Comparison of ENCODE assay signal across 24 cellular contexts in the genomic region with DNA sequence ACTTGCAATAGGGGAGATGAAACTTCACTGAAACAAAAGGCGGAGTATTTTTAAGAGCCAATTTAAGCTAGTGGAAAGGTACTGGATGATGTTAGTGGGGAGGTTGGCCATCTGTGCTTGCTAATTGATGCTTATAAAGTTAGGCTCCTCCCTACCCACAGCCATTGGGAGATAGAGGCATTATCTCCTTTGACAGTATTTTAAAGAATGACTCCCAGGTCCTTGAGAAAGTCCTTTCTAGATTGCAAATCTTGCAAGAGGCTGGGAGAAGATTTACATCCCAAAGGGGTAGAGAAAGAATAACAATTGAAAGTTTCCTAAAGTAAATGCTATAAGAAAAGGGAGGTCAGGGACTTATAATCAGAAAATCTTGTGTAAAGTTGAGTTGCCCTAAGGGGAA.
"Had no signal": no experiment of that assay in that cellular context is flagged by ENCODE, and none has a peak within 500 bp of the region (broad histone marks: within the 10 kb centered on the region; RNA-seq: fewer than 3 reads in every experiment).

No MANE protein-coding gene starts in this region.

- H3K9me3 ChIP-seq: heart right ventricle, psoas muscle, right atrium auricular region, upper lobe of right lung had no signal

- H3K27me3 ChIP-seq: heart right ventricle, right atrium auricular region, spleen, upper lobe of right lung had no signal

- H3K4me3 Mint-ChIP-seq: activated B cell treated with CpG ODN at 0.5 μM for 24 hours; activated naive CD8-positive, alpha-beta T cell treated with anti-CD3 and anti-CD28 coated beads for 36 hours; activated T-cell treated with anti-CD3 and anti-CD28 coated beads, Interleukin-2, amount 50 U/mL, for 4 hours; natural killer cell had no signal

- H3K36me3 Mint-ChIP-seq: natural killer cell had no signal

- ATAC-seq: activated T-cell treated with anti-CD3 and anti-CD28 coated beads, Interleukin-2, amount 50 U/mL, for 4 hours; heart right ventricle; left ventricle myocardium superior; natural killer cell; psoas muscle; stimulated activated naive CD8-positive, alpha-beta T cell treated with anti-CD3 and anti-CD28 coated beads, Interleukin-15, Interleukin-2, amounts not matched to agents 100 U/mL and 50 U/mL, for 24 hours; upper lobe of right lung had no signal

- DNase-seq: activated B cell treated with CpG ODN at 0.5 μM for 24 hours; activated CD4-positive, alpha-beta T cell treated with anti-CD3 and anti-CD28 coated beads for 4 hours; activated CD4-positive, alpha-beta T cell treated with anti-CD3 and anti-CD28 coated beads, Interleukin-2, amount 50 U/mL, for 48 hours; activated CD8-positive, alpha-beta memory T cell treated with anti-CD3 and anti-CD28 coated beads, Interleukin-2, amount 50 U/mL, for 48 hours; activated naive CD4-positive, alpha-beta T cell treated with Interleukin-2 at 50 U/mL for 16 hours; activated naive CD8-positive, alpha-beta T cell treated with anti-CD3 and anti-CD28 coated beads for 36 hours; activated T-cell treated with anti-CD3 and anti-CD28 coated beads, Interleukin-2, amount 50 U/mL, for 4 hours; central memory CD4-positive, alpha-beta T cell; dermis blood vessel endothelial cell; effector CD8-positive, alpha-beta T cell; erythroblast; foreskin fibroblast; heart right ventricle; left ventricle myocardium superior; mammary epithelial cell; midbrain; natural killer cell; psoas muscle; spleen; stimulated activated CD4-positive, alpha-beta T cell treated with anti-CD3 and anti-CD28 coated beads, Interleukin-4, amount 100 ng/mL, for 24 hours; stimulated activated naive CD8-positive, alpha-beta T cell treated with anti-CD3 and anti-CD28 coated beads, Interleukin-15, Interleukin-2, amounts not matched to agents 100 U/mL and 50 U/mL, for 24 hours; T1000; upper lobe of right lung had no signal

- H3K4me1 Mint-ChIP-seq: activated B cell treated with CpG ODN at 0.5 μM for 24 hours; activated naive CD8-positive, alpha-beta T cell treated with anti-CD3 and anti-CD28 coated beads for 36 hours; natural killer cell had no signal

- H3K4me1 ChIP-seq: heart right ventricle, psoas muscle, right atrium auricular region, spleen, upper lobe of right lung had no signal

- H3K27me3 Mint-ChIP-seq: activated B cell treated with CpG ODN at 0.5 μM for 24 hours; activated naive CD8-positive, alpha-beta T cell treated with anti-CD3 and anti-CD28 coated beads for 36 hours had no signal

- H3K27ac ChIP-seq: heart right ventricle, psoas muscle, right atrium auricular region, spleen, upper lobe of right lung had no signal

- H3K27ac Mint-ChIP-seq: activated B cell treated with CpG ODN at 0.5 μM for 24 hours; activated naive CD8-positive, alpha-beta T cell treated with anti-CD3 and anti-CD28 coated beads for 36 hours; natural killer cell had no signal
